ENCODE assay signal across 1 cellular context in genomic region chr19:7983995-7984837, GRCh38.
TF ChIP-seq lines count a peak whose summit lies in the region.

No MANE protein-coding gene starts in this region.

TF ChIP-seq in H1, 55 proteins besides CTCF, POLR2A, EP300 and RAD21:
- TF ChIP-seq EGR1 (IDR thresholded peaks at IDR 0.05; ENCODE audit: borderline replicate concordance, low read depth, low read length): no peak
- TF ChIP-seq E2F6 (IDR thresholded peaks at IDR 0.05): no peak
- no peak for TF ChIP-seq KDM5A (IDR thresholded peaks at IDR 0.05; ENCODE audit: low read length)
